8 cellular contexts compared by ENCODE assay signal in the genomic region with DNA sequence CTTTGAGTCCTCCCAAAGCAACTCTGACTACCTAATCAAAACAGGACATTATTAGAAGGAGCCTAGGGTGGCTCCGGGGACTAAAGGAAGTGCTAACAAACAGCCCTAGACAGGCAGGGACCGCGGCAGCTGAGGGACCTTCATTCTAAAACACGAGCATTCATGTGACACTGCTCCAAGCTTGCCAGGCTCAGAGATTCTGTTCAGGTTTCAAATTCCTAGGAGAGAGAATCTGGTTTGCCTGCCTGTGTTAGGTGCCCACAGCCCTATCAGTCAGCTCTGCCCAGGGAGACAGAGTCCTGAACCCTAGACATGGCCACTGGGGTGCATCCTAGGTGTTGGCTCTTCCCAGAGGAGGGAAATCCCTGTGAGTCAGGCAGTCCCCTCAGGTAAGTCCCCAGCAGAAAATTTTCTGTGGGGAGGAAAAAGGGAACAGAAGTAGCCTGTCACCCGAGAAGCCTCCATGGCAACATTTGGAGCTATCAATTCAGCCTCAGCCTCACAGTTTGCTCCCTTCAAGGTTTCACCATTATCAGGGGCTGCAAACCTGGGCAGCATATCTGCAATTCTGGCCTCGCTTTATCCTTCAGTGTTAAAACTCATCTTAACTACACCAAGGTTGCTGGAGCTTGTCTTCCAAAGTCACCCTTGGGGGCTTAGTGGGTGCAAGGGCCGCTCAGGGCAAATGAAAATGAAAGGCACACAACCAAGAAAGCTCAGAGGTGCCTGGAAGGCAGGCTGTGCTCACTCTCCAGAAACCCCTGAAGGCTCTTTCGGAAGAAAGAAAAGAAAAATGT. TPM values are rescaled to one million over a fixed set of nuclear protein-coding genes. Genes with fewer than 3 reads are reported as not detected.
DNase-seq lines count a peak whose midpoint lies in the region; ATAC-seq, FAIRE-seq and TF ChIP-seq lines count a peak whose summit lies in the region.

No MANE protein-coding gene starts in this region.

- H3K27ac ChIP-seq in spleen, result peak overlapping the region; percentile 49 to 100 (median 76)
- H3K27ac ChIP-seq in prostate gland, result no peak overlapping the region
- H3K27ac ChIP-seq in small intestine (ENCODE audit: low read depth in 1 of 2, low read length in 1 of 2), result peak overlapping the region in 1 of 2 donors; percentile 19

- no peaks in the 10 kb centered on the region for H3K27me3 ChIP-seq in spleen (replicated peaks in 1 of 7)
- no peaks in the 10 kb centered on the region for H3K27me3 ChIP-seq in prostate gland (replicated peaks; ENCODE audit: insufficient read depth)
- H3K27me3 ChIP-seq in small intestine (ENCODE audit: control insufficient read depth in 2 of 2, insufficient read depth in 2 of 2, low read length in 2 of 2), result no peaks in the 10 kb centered on the region

- H3K36me3 ChIP-seq in spleen, result no peaks in the 10 kb centered on the region
- no peaks in the 10 kb centered on the region for H3K36me3 ChIP-seq in prostate gland
- no peaks in the 10 kb centered on the region for H3K36me3 ChIP-seq in small intestine (ENCODE audit: control insufficient read depth in 2 of 2, insufficient read depth in 2 of 2, low read length in 2 of 2)

- no peak overlapping the region for H3K4me3 ChIP-seq in spleen
- no peak overlapping the region for H3K4me3 ChIP-seq in prostate gland
- H3K4me3 ChIP-seq in small intestine (ENCODE audit: low read depth in 1 of 2, low read length in 2 of 2), result no peak overlapping the region

- intact Hi-C loops in spleen (cut with DNase I; ENCODE audit: low total_unique reads) (no loop called here), prostate gland (cut with DNase I) (no loop called here)

- no peak for FAIRE-seq in small intestine (lab: Jason Lieb, UNC)

- H3K4me1 ChIP-seq in spleen (peaks cover 27 to 78% (median 63%) of the 10 kb centered on the region in 6 donors), prostate gland (replicated peaks) (no peaks in the 10 kb centered on the region), small intestine (ENCODE audit: control insufficient read depth in 2 of 2, insufficient read depth in 1 of 2, low read depth in 1 of 2, low read length in 1 of 2) (peaks cover 0 to 6% of the 10 kb centered on the region in 2 donors)

- TF ChIP-seq POLR2A in GM19193 (IDR thresholded peaks at IDR 0.05; ENCODE audit: extremely low read depth, insufficient read depth, insufficient read length) (peak; percentile 49), spleen (IDR thresholded peaks at IDR 0.05) (no peak), prostate gland (IDR thresholded peaks at IDR 0.05) (no peak)

- H3K9me3 ChIP-seq in spleen, result no peaks in the 10 kb centered on the region
- H3K9me3 ChIP-seq in prostate gland, result no peaks in the 10 kb centered on the region
- H3K9me3 ChIP-seq in small intestine (ENCODE audit: control insufficient read depth, low read depth), result no peaks in the 10 kb centered on the region

- WGBS in spleen, 5 donors, result 37 to 50% (median 48%) methylated on average over 8 of the region's 8 CpGs
- 67% methylated on average over 8 of the region's 8 CpGs for WGBS in prostate gland
- WGBS in small intestine, 3 donors, result 78 to 86% (median 80%) methylated on average over 8 of the region's 8 CpGs

- ATAC-seq in HG03025 (IDR thresholded peaks at IDR 0.05; ENCODE audit: low FRiP score, unreplicated experiment), result peak; percentile 52

- DNase-seq in cerebellar cortex (ENCODE audit: low spot score), result peak; percentile 60
- DNase-seq in spleen, result peak; percentile 79
- no peak for DNase-seq in prostate gland (ENCODE audit: low spot score)
- no peak for DNase-seq in inferior parietal cortex (ENCODE audit: extremely low spot score)
- DNase-seq in small intestine, result no peak
- no peak for DNase-seq in NCI-H82 (lab: John Stamatoyannopoulos, UW)

- no peak for TF ChIP-seq CTCF in spleen (IDR thresholded peaks at IDR 0.05 in 8 of 11, conservative IDR thresholded peaks at IDR 0.05 in 3 of 11)
- TF ChIP-seq CTCF in prostate gland (IDR thresholded peaks at IDR 0.05), result no peak

RNA-seq across cellular contexts. Expression of a gene that starts 28.6 kb away (rescaled TPM):
- 100 to 1,000 TPM; 256 to 351 (median 301) TPM for total RNA-seq in spleen
- polyA plus RNA-seq in spleen, result 100 to 1,000 TPM; 254 to 294 (median 278) TPM
- 100 to 1,000 TPM; 166 to 219 TPM for total RNA-seq in prostate gland
- polyA plus RNA-seq in small intestine, result 100 to 1,000 TPM; 247 to 311 (median 291) TPM

Comparison
In these comparisons a context has a peak if more than half of its experiments do, and no peak if none do; other contexts are left out.
1. DNase-seq: peak in cerebellar cortex (single experiment) and spleen (single experiment); none in prostate gland (single experiment), inferior parietal cortex (single experiment), small intestine (single experiment) and NCI-H82 (single experiment).
2. H3K27ac ChIP-seq: peak in spleen (8 of 8); none in prostate gland (0 of 2).